In genomic region chr19:51593138-51593890, GRCh38 we compare ENCODE assay signal across 8 cellular contexts. TPM values are rescaled to one million over a fixed set of nuclear protein-coding genes. Genes with fewer than 3 reads are reported as not detected.
DNase-seq lines count a peak whose midpoint lies in the region; ATAC-seq and TF ChIP-seq lines count a peak whose summit lies in the region.

No MANE protein-coding gene starts in this region.

- peaks cover 3% of the 10 kb centered on the region for H3K9me3 ChIP-seq in skeletal muscle satellite cell (replicated peaks; ENCODE audit: low read length)

- peak; percentile 26 for DNase-seq in H7
- DNase-seq in fibroblast of villous mesenchyme (ENCODE audit: low read depth): no peak
- DNase-seq in LoVo (ENCODE audit: low spot score): no peak
- no peak for DNase-seq in amniotic stem cell (lab: John Stamatoyannopoulos, UW)

- H3K4me1 ChIP-seq in skeletal muscle satellite cell (ENCODE audit: control insufficient read depth, insufficient read depth, low read length): peaks cover 5% of the 10 kb centered on the region

- peak overlapping the region; percentile 90 for H3K4me2 ChIP-seq in skeletal muscle satellite cell (ENCODE audit: low read length)

- no peaks in the 10 kb centered on the region; the same call in 1 of the 2 replicates for H3K27me3 ChIP-seq in H7 (ENCODE audit: control insufficient read depth, insufficient read depth, low read length)
- no peaks in the 10 kb centered on the region for H3K27me3 ChIP-seq in skeletal muscle satellite cell (ENCODE audit: control insufficient read depth, insufficient read depth, low read length)

- peak overlapping the region; percentile 54 for H3K9ac ChIP-seq in skeletal muscle satellite cell (ENCODE audit: low read depth, low read length)

- H3K4me3 ChIP-seq in H7 (ENCODE audit: insufficient read depth, low read depth, low read length) (peak overlapping the region; percentile 67), fibroblast of villous mesenchyme (ENCODE audit: low read depth, low read length) (peak overlapping the region; percentile 71), skeletal muscle satellite cell (ENCODE audit: low read length) (peak overlapping the region; percentile 90)

- no peaks in the 10 kb centered on the region; the same call in 1 of the 2 replicates for H3K36me3 ChIP-seq in H7 (replicated peaks; ENCODE audit: control insufficient read depth, insufficient read depth, low read length)
- no peaks in the 10 kb centered on the region for H3K36me3 ChIP-seq in skeletal muscle satellite cell (ENCODE audit: insufficient read depth, low read length)

- no peak for TF ChIP-seq CTCF in fibroblast of villous mesenchyme (IDR thresholded peaks at IDR 0.05; ENCODE audit: insufficient read depth, low read depth, low read length)

- ATAC-seq in SK-N-SH treated with all-trans-retinoic acid at 6 μM for 48 hours (peak; percentile 5), GM21360 (IDR thresholded peaks at IDR 0.05; ENCODE audit: unreplicated experiment) (no peak)
- no peak for ATAC-seq in activated CD4-positive, CD25-positive, alpha-beta regulatory T cell treated with anti-CD3 and anti-CD28 coated beads, Interleukin-2, amount 50 U/mL, for 24 hours

TF ChIP-seq in SK-N-SH treated with all-trans-retinoic acid at 6 μM for 48 hours, 23 proteins besides CTCF, POLR2A, EP300 and RAD21:
- TF ChIP-seq PPARA (CRISPR knock-in tag; IDR thresholded peaks at IDR 0.05; ENCODE audit: borderline replicate concordance): no peak
- no peak for TF ChIP-seq ZC3H10 (CRISPR knock-in tag; IDR thresholded peaks at IDR 0.05)
- TF ChIP-seq CREB5 (CRISPR knock-in tag; IDR thresholded peaks at IDR 0.05; ENCODE audit: low read depth): no peak
- TF ChIP-seq BACH2 (CRISPR knock-in tag; IDR thresholded peaks at IDR 0.05; ENCODE audit: borderline replicate concordance): no peak
- no peak for TF ChIP-seq CSRNP3 (CRISPR knock-in tag; IDR thresholded peaks at IDR 0.05)
- no peak for TF ChIP-seq GLIS3 (CRISPR knock-in tag; IDR thresholded peaks at IDR 0.05)
- no peak for TF ChIP-seq ARNTL (CRISPR knock-in tag; IDR thresholded peaks at IDR 0.05; ENCODE audit: borderline replicate concordance, low read depth)
- TF ChIP-seq POU6F1 (CRISPR knock-in tag; IDR thresholded peaks at IDR 0.05; ENCODE audit: borderline replicate concordance, low read depth): no peak
- TF ChIP-seq RARB (CRISPR knock-in tag; IDR thresholded peaks at IDR 0.05): no peak
- no peak for TF ChIP-seq ISL1 (CRISPR knock-in tag; IDR thresholded peaks at IDR 0.05)
- no peak for TF ChIP-seq ZFP3 (CRISPR knock-in tag; IDR thresholded peaks at IDR 0.05)
- TF ChIP-seq SNAI2 (CRISPR knock-in tag; IDR thresholded peaks at IDR 0.05): no peak
- TF ChIP-seq TSHZ2 (CRISPR knock-in tag; IDR thresholded peaks at IDR 0.05): no peak
- no peak for TF ChIP-seq TOX (CRISPR knock-in tag; IDR thresholded peaks at IDR 0.05; ENCODE audit: borderline replicate concordance)
- TF ChIP-seq ZFP30 (CRISPR knock-in tag; IDR thresholded peaks at IDR 0.05): no peak
- TF ChIP-seq TCF4 (CRISPR knock-in tag; IDR thresholded peaks at IDR 0.05; ENCODE audit: borderline replicate concordance): no peak
- TF ChIP-seq ZNF565 (CRISPR knock-in tag; conservative IDR thresholded peaks at IDR 0.05; ENCODE audit: low read depth): no peak
- TF ChIP-seq ESRRG (CRISPR knock-in tag; IDR thresholded peaks at IDR 0.05): no peak
- no peak for TF ChIP-seq OSR1 (CRISPR knock-in tag; IDR thresholded peaks at IDR 0.05)
- no peak for TF ChIP-seq PATZ1 (CRISPR knock-in tag; IDR thresholded peaks at IDR 0.05; ENCODE audit: borderline replicate concordance)

RNA-seq across cellular contexts. Expression of gene ZNF175, which starts 22.2 kb away (rescaled TPM):
- 2.4 and 3.0 TPM in 2 replicates for total RNA-seq in H7 (2014; rRNA removed; shearing (Covaris generic))
- 5.5 and 9.9 TPM in 2 replicates for total RNA-seq in fibroblast of villous mesenchyme
- 4.6 TPM in 2 replicates for total RNA-seq in skeletal muscle satellite cell (2012; rRNA removed)

RNA-seq across cellular contexts. Expression of gene SIGLEC5, which starts 36.9 kb away (rescaled TPM):
- not detected in 2 replicates for total RNA-seq in H7 (2014; rRNA removed; shearing (Covaris generic))
- not detected in 2 replicates for total RNA-seq in fibroblast of villous mesenchyme
- total RNA-seq in skeletal muscle satellite cell (2012; rRNA removed): 0.22 TPM in 1 of 2 replicates, not detected in the other

RNA-seq across cellular contexts. Expression of gene SIGLEC14, which starts 53.3 kb away (rescaled TPM):
- total RNA-seq in H7 (2014; rRNA removed; shearing (Covaris generic)): not detected in 2 replicates
- total RNA-seq in fibroblast of villous mesenchyme: not detected in 2 replicates
- total RNA-seq in skeletal muscle satellite cell (2012; rRNA removed): not detected in 2 replicates
